In the genomic region with DNA sequence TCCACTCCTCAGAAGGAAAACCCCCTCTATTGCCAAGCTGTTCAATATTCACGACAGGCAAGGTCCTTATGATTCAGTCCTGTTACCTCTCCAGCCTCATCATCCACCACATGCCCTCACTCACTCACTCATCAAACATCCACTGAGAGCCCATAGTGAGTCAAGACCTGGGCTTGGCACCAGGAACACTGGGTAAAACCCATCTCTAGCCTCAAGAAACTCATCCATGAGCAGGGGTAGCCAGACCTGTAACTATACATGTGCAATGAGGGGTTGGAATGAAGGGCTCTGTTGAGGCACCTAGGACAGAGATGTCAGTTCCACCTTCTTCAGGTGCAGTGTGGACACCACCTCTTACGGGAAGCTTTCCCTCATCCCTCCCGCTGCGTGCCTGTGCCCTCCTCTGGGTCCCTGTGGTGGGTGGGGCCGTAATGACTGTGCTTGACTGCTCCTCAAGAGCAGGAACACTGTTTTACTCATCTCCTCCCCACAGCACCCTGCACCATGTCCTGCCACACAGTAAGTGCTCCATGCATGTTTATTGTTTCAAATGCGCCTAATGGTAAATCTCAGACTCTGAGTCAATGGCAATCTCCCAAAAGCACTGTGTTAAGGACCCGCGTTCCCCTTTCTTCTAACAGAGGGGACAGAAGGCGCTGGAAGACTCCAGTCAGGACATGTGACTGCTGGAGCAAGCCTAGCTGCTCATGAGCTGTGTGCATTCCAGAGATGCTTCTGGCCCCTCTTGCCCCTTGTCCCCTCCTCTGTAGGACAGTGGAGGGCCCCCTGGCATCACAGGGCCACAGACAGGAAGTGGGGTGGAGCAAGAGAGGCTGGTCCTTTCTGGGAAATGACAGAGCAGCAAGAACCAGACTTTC, we compare ENCODE assay signal across 1 cellular context.
TF ChIP-seq lines count a peak whose summit lies in the region.

No MANE protein-coding gene starts in this region.

TF ChIP-seq in HepG2, 621 proteins besides CTCF, POLR2A, EP300 and RAD21 (continued from another document):
- TF ChIP-seq, protein P1, sequence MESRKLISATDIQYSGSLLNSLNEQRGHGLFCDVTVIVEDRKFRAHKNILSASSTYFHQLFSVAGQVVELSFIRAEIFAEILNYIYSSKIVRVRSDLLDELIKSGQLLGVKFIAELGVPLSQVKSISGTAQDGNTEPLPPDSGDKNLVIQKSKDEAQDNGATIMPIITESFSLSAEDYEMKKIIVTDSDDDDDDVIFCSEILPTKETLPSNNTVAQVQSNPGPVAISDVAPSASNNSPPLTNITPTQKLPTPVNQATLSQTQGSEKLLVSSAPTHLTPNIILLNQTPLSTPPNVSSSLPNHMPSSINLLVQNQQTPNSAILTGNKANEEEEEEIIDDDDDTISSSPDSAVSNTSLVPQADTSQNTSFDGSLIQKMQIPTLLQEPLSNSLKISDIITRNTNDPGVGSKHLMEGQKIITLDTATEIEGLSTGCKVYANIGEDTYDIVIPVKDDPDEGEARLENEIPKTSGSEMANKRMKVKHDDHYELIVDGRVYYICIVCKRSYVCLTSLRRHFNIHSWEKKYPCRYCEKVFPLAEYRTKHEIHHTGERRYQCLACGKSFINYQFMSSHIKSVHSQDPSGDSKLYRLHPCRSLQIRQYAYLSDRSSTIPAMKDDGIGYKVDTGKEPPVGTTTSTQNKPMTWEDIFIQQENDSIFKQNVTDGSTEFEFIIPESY (CRISPR knock-in tag; IDR thresholded peaks at IDR 0.05) = peak; percentile 91
- TF ChIP-seq ELF1 (CRISPR knock-in tag; IDR thresholded peaks at IDR 0.05) (peak; percentile 49; the same call in 1 of the 2 replicates), RARA (CRISPR knock-in tag; IDR thresholded peaks at IDR 0.05) (no peak), ZNF382 (CRISPR knock-in tag; IDR thresholded peaks at IDR 0.05; ENCODE audit: borderline replicate concordance) (no peak), HNF4A (CRISPR knock-in tag; IDR thresholded peaks at IDR 0.05) (0 out of 2 replicates have a peak, but pooled peaks have one; percentile 13), FOXP4 (CRISPR knock-in tag; IDR thresholded peaks at IDR 0.05) (no peak), DRAP1 (CRISPR knock-in tag; IDR thresholded peaks at IDR 0.05) (no peak), ARID5B (CRISPR knock-in tag; IDR thresholded peaks at IDR 0.05) (peak; percentile 23; the same call in 1 of the 2 replicates), MED1 (CRISPR knock-in tag; IDR thresholded peaks at IDR 0.05) (peak; percentile 61), BCLAF1 (IDR thresholded peaks at IDR 0.05) (no peak), ZNF780A (CRISPR knock-in tag; IDR thresholded peaks at IDR 0.05) (no peak), SP2 (CRISPR knock-in tag; IDR thresholded peaks at IDR 0.05) (no peak), ZSCAN5A (CRISPR knock-in tag; IDR thresholded peaks at IDR 0.05; ENCODE audit: borderline replicate concordance) (no peak), GATA4 (IDR thresholded peaks at IDR 0.05; ENCODE audit: borderline replicate concordance, low read depth) (no peak), RBAK (CRISPR knock-in tag; IDR thresholded peaks at IDR 0.05) (no peak), ZUFSP (CRISPR knock-in tag; IDR thresholded peaks at IDR 0.05; ENCODE audit: borderline replicate concordance) (no peak), ZGPAT (CRISPR knock-in tag; IDR thresholded peaks at IDR 0.05) (no peak), CREBL2 (CRISPR knock-in tag; IDR thresholded peaks at IDR 0.05; ENCODE audit: borderline replicate concordance) (no peak)
- TF ChIP-seq, protein P2, sequence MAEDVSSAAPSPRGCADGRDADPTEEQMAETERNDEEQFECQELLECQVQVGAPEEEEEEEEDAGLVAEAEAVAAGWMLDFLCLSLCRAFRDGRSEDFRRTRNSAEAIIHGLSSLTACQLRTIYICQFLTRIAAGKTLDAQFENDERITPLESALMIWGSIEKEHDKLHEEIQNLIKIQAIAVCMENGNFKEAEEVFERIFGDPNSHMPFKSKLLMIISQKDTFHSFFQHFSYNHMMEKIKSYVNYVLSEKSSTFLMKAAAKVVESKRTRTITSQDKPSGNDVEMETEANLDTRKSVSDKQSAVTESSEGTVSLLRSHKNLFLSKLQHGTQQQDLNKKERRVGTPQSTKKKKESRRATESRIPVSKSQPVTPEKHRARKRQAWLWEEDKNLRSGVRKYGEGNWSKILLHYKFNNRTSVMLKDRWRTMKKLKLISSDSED (CRISPR knock-in tag; IDR thresholded peaks at IDR 0.05) = no peak
- TF ChIP-seq, protein P3, sequence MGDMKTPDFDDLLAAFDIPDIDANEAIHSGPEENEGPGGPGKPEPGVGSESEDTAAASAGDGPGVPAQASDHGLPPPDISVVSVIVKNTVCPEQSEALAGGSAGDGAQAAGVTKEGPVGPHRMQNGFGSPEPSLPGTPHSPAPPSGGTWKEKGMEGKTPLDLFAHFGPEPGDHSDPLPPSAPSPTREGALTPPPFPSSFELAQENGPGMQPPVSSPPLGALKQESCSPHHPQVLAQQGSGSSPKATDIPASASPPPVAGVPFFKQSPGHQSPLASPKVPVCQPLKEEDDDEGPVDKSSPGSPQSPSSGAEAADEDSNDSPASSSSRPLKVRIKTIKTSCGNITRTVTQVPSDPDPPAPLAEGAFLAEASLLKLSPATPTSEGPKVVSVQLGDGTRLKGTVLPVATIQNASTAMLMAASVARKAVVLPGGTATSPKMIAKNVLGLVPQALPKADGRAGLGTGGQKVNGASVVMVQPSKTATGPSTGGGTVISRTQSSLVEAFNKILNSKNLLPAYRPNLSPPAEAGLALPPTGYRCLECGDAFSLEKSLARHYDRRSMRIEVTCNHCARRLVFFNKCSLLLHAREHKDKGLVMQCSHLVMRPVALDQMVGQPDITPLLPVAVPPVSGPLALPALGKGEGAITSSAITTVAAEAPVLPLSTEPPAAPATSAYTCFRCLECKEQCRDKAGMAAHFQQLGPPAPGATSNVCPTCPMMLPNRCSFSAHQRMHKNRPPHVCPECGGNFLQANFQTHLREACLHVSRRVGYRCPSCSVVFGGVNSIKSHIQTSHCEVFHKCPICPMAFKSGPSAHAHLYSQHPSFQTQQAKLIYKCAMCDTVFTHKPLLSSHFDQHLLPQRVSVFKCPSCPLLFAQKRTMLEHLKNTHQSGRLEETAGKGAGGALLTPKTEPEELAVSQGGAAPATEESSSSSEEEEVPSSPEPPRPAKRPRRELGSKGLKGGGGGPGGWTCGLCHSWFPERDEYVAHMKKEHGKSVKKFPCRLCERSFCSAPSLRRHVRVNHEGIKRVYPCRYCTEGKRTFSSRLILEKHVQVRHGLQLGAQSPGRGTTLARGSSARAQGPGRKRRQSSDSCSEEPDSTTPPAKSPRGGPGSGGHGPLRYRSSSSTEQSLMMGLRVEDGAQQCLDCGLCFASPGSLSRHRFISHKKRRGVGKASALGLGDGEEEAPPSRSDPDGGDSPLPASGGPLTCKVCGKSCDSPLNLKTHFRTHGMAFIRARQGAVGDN (CRISPR knock-in tag; IDR thresholded peaks at IDR 0.05) = peak; percentile 89
